In genomic region chr2:4029081-4029480, GRCh38 we compare ENCODE assay signal across 36 cellular contexts.
"Had no signal": no experiment of that assay in that cellular context is flagged by ENCODE, and none has a peak within 500 bp of the region (broad histone marks: within the 10 kb centered on the region; RNA-seq: fewer than 3 reads in every experiment).

No MANE protein-coding gene starts in this region.

- H3K9ac ChIP-seq: KMS-11 had no signal

- H3K27me3 ChIP-seq: MG63 had no signal

- H3K36me3 ChIP-seq: MG63 had no signal

- H3K27ac ChIP-seq: KMS-11 had no signal

- H3K4me2 ChIP-seq: KMS-11 had no signal

- H3K9me3 ChIP-seq: MG63 had no signal

- DNase-seq: Karpas-422, Kasumi-1, KG1, MG63, MV-4-11, NCI-H1048, NCI-H1092, NCI-H1092 treated with DMSO at 0.1 percent for 48 hours, NCI-H1105, NCI-H1105 treated with DMSO at 0.1 percent for 48 hours, NCI-H1417, NCI-H1417 treated with DMSO at 0.1 percent for 48 hours, NCI-H1436, NCI-H1436 treated with DMSO at 0.1 percent for 48 hours, NCI-H146, NCI-H1694, NCI-H1694 treated with DMSO at 0.1 percent for 48 hours, NCI-H187, NCI-H187 treated with DMSO at 0.1 percent for 48 hours, NCI-H1930, NCI-H2029, NCI-H2029 treated with DMSO at 0.1 percent for 48 hours, NCI-H2081, NCI-H2081 treated with DMSO at 0.1 percent for 48 hours, NCI-H2107, NCI-H2171, NCI-H2171 treated with DMSO at 0.1 percent for 48 hours, NCI-H2227 treated with DMSO at 0.1 percent for 48 hours, NCI-H226, NCI-H345, NCI-H446, NCI-H446 treated with DMSO at 0.1 percent for 48 hours, NCI-H510A, NCI-H510A treated with DMSO at 0.1 percent for 48 hours, NCI-H524 had no signal

- H3K4me3 ChIP-seq: MG63 had no signal
